In genomic region chr1:244393604-244394176, GRCh38 we compare ENCODE assay signal across 25 cellular contexts.
"Had no signal": no experiment of that assay in that cellular context is flagged by ENCODE, and none has a peak within 500 bp of the region (broad histone marks: within the 10 kb centered on the region; RNA-seq: fewer than 3 reads in every experiment).

No MANE protein-coding gene starts in this region.

- FAIRE-seq: bronchial epithelial cell had no signal

- DNase-seq: activated CD4-positive, alpha-beta memory T cell treated with anti-CD3 and anti-CD28 coated beads for 36 hours; activated CD4-positive, alpha-beta T cell treated with anti-CD3 and anti-CD28 coated beads for 36 hours; activated CD4-positive, alpha-beta T cell treated with anti-CD3 and anti-CD28 coated beads, Interleukin-2, amount 50 U/mL, for 1 hour; activated CD8-positive, alpha-beta memory T cell treated with anti-CD3 and anti-CD28 coated beads, Interleukin-2, amount 50 U/mL, for 4 hours; activated effector memory CD4-positive, alpha-beta T cell treated with Interleukin-2 at 50 U/mL for 16 hours; activated naive CD4-positive, alpha-beta T cell treated with anti-CD3 and anti-CD28 coated beads, Interleukin-2, amount 10 ng/mL, durations not matched to agents 7 days and 5 days; activated naive CD8-positive, alpha-beta T cell treated with anti-CD3 and anti-CD28 coated beads, Interleukin-2, amount 50 U/mL, for 24 hours; activated T-cell treated with anti-CD3 and anti-CD28 coated beads, Interleukin-2, amount 50 U/mL, for 48 hours; anterior cingulate cortex; caudate nucleus; cerebellar nuclear complex; NCI-H1105; NCI-H1417 treated with DMSO at 0.1 percent for 48 hours; NCI-H187 treated with DMSO at 0.1 percent for 48 hours; NCI-H2081; NCI-H2171 treated with DMSO at 0.1 percent for 48 hours; NCI-H2227 treated with DMSO at 0.1 percent for 48 hours; NCI-H446; NCI-H524 treated with DMSO at 0.1 percent for 48 hours; SHP77; SJCRH30 had no signal

- H3K36me3 ChIP-seq: SJCRH30 had no signal

- H3K9me3 ChIP-seq: SJCRH30 had no signal

- H3K27ac ChIP-seq: SJCRH30, SK-N-MC had no signal

- H3K27me3 ChIP-seq: SJCRH30 had no signal

- H3K4me3 ChIP-seq: SJCRH30, SK-N-MC had no signal

- ATAC-seq: activated CD4-positive, alpha-beta T cell treated with anti-CD3 and anti-CD28 coated beads for 36 hours; activated CD4-positive, CD25-positive, alpha-beta regulatory T cell treated with anti-CD3 and anti-CD28 coated beads, Interleukin-2, amount 50 U/mL, for 24 hours; activated naive CD8-positive, alpha-beta T cell treated with anti-CD3 and anti-CD28 coated beads, Interleukin-2, amount 50 U/mL, for 24 hours; Panc1 had no signal
